ENCODE assay signal across 23 cellular contexts in the genomic region with DNA sequence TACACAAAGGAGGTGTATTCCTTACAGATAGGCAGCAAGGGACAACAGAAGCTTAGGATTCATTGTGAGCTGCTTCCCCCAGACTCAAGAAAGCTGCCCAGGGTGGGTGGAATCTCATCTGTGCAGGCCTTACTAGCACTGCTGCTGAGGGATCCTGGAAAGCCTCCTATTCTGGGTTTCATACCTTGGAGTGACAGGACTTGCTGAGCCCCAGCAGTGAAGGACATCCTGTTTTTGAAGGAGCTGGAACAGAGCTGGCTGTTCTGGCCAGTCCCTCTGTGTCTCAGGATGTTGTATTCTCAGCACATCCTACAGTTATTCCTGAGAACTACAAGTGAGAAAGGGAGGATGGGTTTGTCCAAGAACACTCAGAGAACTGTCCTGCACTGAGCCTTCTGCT.
DNase-seq lines count a peak whose midpoint lies in the region; ATAC-seq, FAIRE-seq and TF ChIP-seq lines count a peak whose summit lies in the region.
"Had no signal": no experiment of that assay in that cellular context is flagged by ENCODE, and none has a peak within 500 bp of the region (broad histone marks: within the 10 kb centered on the region; RNA-seq: fewer than 3 reads in every experiment).

No MANE protein-coding gene starts in this region.

- no peak overlapping the region for H4K8ac ChIP-seq in neuronal stem cell (ENCODE audit: low read depth, low read length)

- H2AK5ac ChIP-seq in neuronal stem cell (ENCODE audit: low read depth, low read length), result no peak overlapping the region

- 0 out of 2 replicates have a peak, but pooled peaks cover 4% of the 10 kb centered on the region for H3K27me3 ChIP-seq in HCT116 (ENCODE audit: insufficient read depth, low read length)
- H3K27me3 ChIP-seq in astrocyte (ENCODE audit: insufficient read depth, low read length), result peaks cover 8% of the 10 kb centered on the region
- peaks cover 0 to 2% (median 0%) of the 10 kb centered on the region in 3 experiments for H3K27me3 ChIP-seq in neuronal stem cell (ENCODE audit: control insufficient read depth in 3 of 3, insufficient read depth in 3 of 3, low read depth in 1 of 3, low read length in 3 of 3)
- no peaks in the 10 kb centered on the region for H3K27me3 ChIP-seq in thyroid gland
- H3K27me3 ChIP-seq: BLaER1 had no signal

- no peaks in the 10 kb centered on the region for H3K4me1 ChIP-seq in HCT116 (ENCODE audit: control insufficient read depth in 1 of 2, insufficient read depth in 2 of 2, low read length in 2 of 2)
- H3K4me1 ChIP-seq in astrocyte (ENCODE audit: insufficient read depth, low read length), result no peaks in the 10 kb centered on the region
- no peaks in the 10 kb centered on the region for H3K4me1 ChIP-seq in neuronal stem cell (ENCODE audit: control insufficient read depth in 2 of 2, insufficient read depth in 1 of 2, low read depth in 1 of 2, low read length in 2 of 2)
- no peaks in the 10 kb centered on the region for H3K4me1 ChIP-seq in thyroid gland
- H3K4me1 ChIP-seq: Caco-2 had no signal

- H3K9me3 ChIP-seq in HCT116 (ENCODE audit: control insufficient read depth in 1 of 2, insufficient read depth in 1 of 2, low read depth in 1 of 2, low read length in 2 of 2) (peaks cover 0 to 6% of the 10 kb centered on the region in 2 experiments; a peak in 2 of 4 replicates), astrocyte (ENCODE audit: insufficient read depth, low read depth, low read length) (peaks cover 32% of the 10 kb centered on the region), neuronal stem cell (replicated peaks in 1 of 2; ENCODE audit: control insufficient read depth in 2 of 2, insufficient read depth in 1 of 2, low read depth in 1 of 2, low read length in 2 of 2) (peaks cover 0 to 6% of the 10 kb centered on the region in 2 donors), thyroid gland (no peaks in the 10 kb centered on the region)
- H3K9me3 ChIP-seq: Caco-2 had no signal

- H3K4ac ChIP-seq in neuronal stem cell (ENCODE audit: low read length), result no peak overlapping the region

- H3K4me3 Mint-ChIP-seq in activated CD4-positive, alpha-beta T cell treated with anti-CD3 and anti-CD28 coated beads, Interleukin-2, amount 10 ng/mL, durations not matched to agents 7 days and 5 days, result peak overlapping the region; percentile 27
- no peak overlapping the region for H3K4me3 Mint-ChIP-seq in activated CD4-positive, alpha-beta T cell treated with anti-CD3 and anti-CD28 coated beads for 36 hours
- H3K4me3 Mint-ChIP-seq in astrocyte (ENCODE audit: unreplicated experiment), result no peak overlapping the region
- H3K4me3 Mint-ChIP-seq: B cell; CD4-positive, CD25-positive, alpha-beta regulatory T cell; CD8-positive, alpha-beta T cell; GM23338; H9 had no signal

- no peak overlapping the region for H3K18ac ChIP-seq in neuronal stem cell (ENCODE audit: low read length)

- TF ChIP-seq POLR2A in HCT116 (IDR thresholded peaks at IDR 0.05; ENCODE audit: borderline replicate concordance, extremely low read depth, insufficient read depth, insufficient read length) (no peak), thyroid gland (IDR thresholded peaks at IDR 0.05) (no peak)

- H2BK5ac ChIP-seq in neuronal stem cell (ENCODE audit: low read length), result no peak overlapping the region

- H3K9me2 ChIP-seq in HCT116 (ENCODE audit: insufficient read depth), result no peaks in the 10 kb centered on the region

- H2BK120ac ChIP-seq in neuronal stem cell (ENCODE audit: low read depth, low read length), result no peak overlapping the region

- H3K9ac ChIP-seq in HCT116 (ENCODE audit: low read length) (no peak overlapping the region), astrocyte (ENCODE audit: low read length) (no peak overlapping the region), neuronal stem cell (ENCODE audit: low read depth, low read length, poor library complexity) (no peak overlapping the region)
- H3K9ac ChIP-seq: BLaER1 had no signal

- no peak for DNase-seq in activated CD4-positive, alpha-beta T cell treated with anti-CD3 and anti-CD28 coated beads, Interleukin-2, amount 10 ng/mL, durations not matched to agents 7 days and 5 days
- DNase-seq in activated CD4-positive, alpha-beta T cell treated with anti-CD3 and anti-CD28 coated beads for 36 hours, result no peak
- DNase-seq in HCT116 (ENCODE audit: low read depth, low spot score) (no peak), astrocyte (ENCODE audit: low read depth) (no peak), neuronal stem cell (ENCODE audit: low spot score) (no peak), thyroid gland (no peak), NCI-H748 treated with DMSO at 0.1 percent for 48 hours (lab: John Stamatoyannopoulos, UW) (no peak)
- DNase-seq: Caco-2; CD4-positive, CD25-positive, alpha-beta regulatory T cell; CD8-positive, alpha-beta T cell; DMS153; DND-41; H9 had no signal

- no peak overlapping the region for H4K91ac ChIP-seq in neuronal stem cell (ENCODE audit: low read depth, low read length, poor library complexity)

- H3K79me1 ChIP-seq in neuronal stem cell (ENCODE audit: low read depth, low read length), result no peaks in the 10 kb centered on the region

- POLR2A ChIA-PET in activated CD4-positive, alpha-beta T cell treated with anti-CD3 and anti-CD28 coated beads, Interleukin-2, amount 10 ng/mL, durations not matched to agents 7 days and 5 days (lab: Charles Lee), result no interaction called here
- POLR2A ChIA-PET in activated CD4-positive, alpha-beta T cell treated with anti-CD3 and anti-CD28 coated beads for 36 hours (lab: Charles Lee), result no interaction called here
- POLR2A ChIA-PET in HCT116 (lab: Charles Lee), result no interaction called here

- H2AFZ ChIP-seq in HCT116 (ENCODE audit: low read depth, low read length, poor library complexity, severe bottlenecking) (no peak overlapping the region), astrocyte (ENCODE audit: low read depth, low read length) (no peak overlapping the region), neuronal stem cell (ENCODE audit: low read length) (no peak overlapping the region)
- H2AFZ ChIP-seq: GM23338 had no signal

- CTCF ChIA-PET in activated CD4-positive, alpha-beta T cell treated with anti-CD3 and anti-CD28 coated beads, Interleukin-2, amount 10 ng/mL, durations not matched to agents 7 days and 5 days (lab: Charles Lee), result no interaction called here
- CTCF ChIA-PET in activated CD4-positive, alpha-beta T cell treated with anti-CD3 and anti-CD28 coated beads for 36 hours (lab: Charles Lee), result no interaction called here
- CTCF ChIA-PET in HCT116 (lab: Charles Lee), result no interaction called here

- H3K36me3 ChIP-seq in HCT116 (ENCODE audit: control insufficient read depth in 1 of 2, insufficient read depth in 2 of 2, low read length in 2 of 2) (no peaks in the 10 kb centered on the region), astrocyte (ENCODE audit: insufficient read depth, low read length) (no peaks in the 10 kb centered on the region), neuronal stem cell (replicated peaks in 1 of 2; ENCODE audit: control insufficient read depth in 2 of 2, insufficient read depth in 2 of 2, low read length in 2 of 2) (no peaks in the 10 kb centered on the region), thyroid gland (no peaks in the 10 kb centered on the region)
- H3K36me3 ChIP-seq: BLaER1 had no signal

- H3K27ac Mint-ChIP-seq in activated CD4-positive, alpha-beta T cell treated with anti-CD3 and anti-CD28 coated beads, Interleukin-2, amount 10 ng/mL, durations not matched to agents 7 days and 5 days, result no peak overlapping the region
- H3K27ac Mint-ChIP-seq in activated CD4-positive, alpha-beta T cell treated with anti-CD3 and anti-CD28 coated beads for 36 hours, result no peak overlapping the region
- H3K27ac Mint-ChIP-seq in astrocyte (ENCODE audit: unreplicated experiment), result peak overlapping the region; percentile 58
- H3K27ac Mint-ChIP-seq: B cell; CD8-positive, alpha-beta T cell; GM23338; H9 had no signal

- no peak overlapping the region for H3K27ac ChIP-seq in HCT116 (ENCODE audit: low read depth, low read length)
- H3K27ac ChIP-seq in astrocyte (ENCODE audit: low read depth, low read length), result no peak overlapping the region
- H3K27ac ChIP-seq in neuronal stem cell (replicated peaks; ENCODE audit: low read length), result no peak overlapping the region
- no peak overlapping the region for H3K27ac ChIP-seq in thyroid gland
- H3K27ac ChIP-seq: 22Rv1, BLaER1, C4-2B had no signal

- intact Hi-C loops in activated CD4-positive, alpha-beta T cell treated with anti-CD3 and anti-CD28 coated beads for 36 hours (cut with DNase I, micrococcal nuclease), result no loop called here
- intact Hi-C loops in HCT116 (cut with micrococcal nuclease) (no loop called here), thyroid gland (cut with DNase I) (no loop called here)

- BruUV-seq in HCT116 (replicated peaks; lab: Mats Ljungman, UMichigan), result no TSS peak

- peaks cover 14% of the 10 kb centered on the region for H3K9me3 Mint-ChIP-seq in activated CD4-positive, alpha-beta T cell treated with anti-CD3 and anti-CD28 coated beads, Interleukin-2, amount 10 ng/mL, durations not matched to agents 7 days and 5 days
- H3K9me3 Mint-ChIP-seq in activated CD4-positive, alpha-beta T cell treated with anti-CD3 and anti-CD28 coated beads for 36 hours (ENCODE audit: low read depth), result peaks cover 11% of the 10 kb centered on the region
- H3K9me3 Mint-ChIP-seq in astrocyte (ENCODE audit: unreplicated experiment), result peaks cover 49% of the 10 kb centered on the region

- no peak overlapping the region for H2BK15ac ChIP-seq in neuronal stem cell (ENCODE audit: low read length)

- H3K4me2 ChIP-seq in HCT116 (ENCODE audit: low read length), result no peak overlapping the region
- no peak overlapping the region for H3K4me2 ChIP-seq in astrocyte (ENCODE audit: low read length)
- no peak overlapping the region for H3K4me2 ChIP-seq in neuronal stem cell (ENCODE audit: insufficient read depth, low read length, poor library complexity, severe bottlenecking)
- H3K4me2 ChIP-seq: BLaER1, GM23338 had no signal

- no peak overlapping the region for H2BK12ac ChIP-seq in neuronal stem cell (ENCODE audit: low read length)

- peaks cover 15% of the 10 kb centered on the region for H3K4me1 Mint-ChIP-seq in activated CD4-positive, alpha-beta T cell treated with anti-CD3 and anti-CD28 coated beads, Interleukin-2, amount 10 ng/mL, durations not matched to agents 7 days and 5 days
- H3K4me1 Mint-ChIP-seq in activated CD4-positive, alpha-beta T cell treated with anti-CD3 and anti-CD28 coated beads for 36 hours, result peaks cover 6% of the 10 kb centered on the region
- no peaks in the 10 kb centered on the region for H3K4me1 Mint-ChIP-seq in astrocyte (ENCODE audit: low read depth, unreplicated experiment)
- H3K4me1 Mint-ChIP-seq: B cell; CD4-positive, CD25-positive, alpha-beta regulatory T cell; GM23338; H9 had no signal

- H4K20me1 ChIP-seq in HCT116 (ENCODE audit: insufficient read depth), result no peaks in the 10 kb centered on the region
- H4K20me1 ChIP-seq in astrocyte (ENCODE audit: insufficient read depth, low read length), result no peaks in the 10 kb centered on the region
- H4K20me1 ChIP-seq: BLaER1 had no signal

- no peak for ATAC-seq in activated CD4-positive, alpha-beta T cell treated with anti-CD3 and anti-CD28 coated beads for 36 hours
- ATAC-seq in HCT116, result no peak
- ATAC-seq in GM19395 (IDR thresholded peaks at IDR 0.05; ENCODE audit: unreplicated experiment), result no peak
- ATAC-seq: CD8-positive, alpha-beta T cell; GM12878; GM23338 had no signal

- H3K36me3 Mint-ChIP-seq in activated CD4-positive, alpha-beta T cell treated with anti-CD3 and anti-CD28 coated beads, Interleukin-2, amount 10 ng/mL, durations not matched to agents 7 days and 5 days (ENCODE audit: low read depth), result peaks cover 3% of the 10 kb centered on the region
- H3K36me3 Mint-ChIP-seq in activated CD4-positive, alpha-beta T cell treated with anti-CD3 and anti-CD28 coated beads for 36 hours (ENCODE audit: low read depth), result no peaks in the 10 kb centered on the region
- H3K36me3 Mint-ChIP-seq in astrocyte (ENCODE audit: low read depth, unreplicated experiment), result no peaks in the 10 kb centered on the region
- H3K36me3 Mint-ChIP-seq: CD8-positive, alpha-beta T cell had no signal

- TF ChIP-seq CTCF in HCT116 (IDR thresholded peaks at IDR 0.05 in 2 of 3, conservative IDR thresholded peaks at IDR 0.05 in 1 of 3; ENCODE audit: borderline replicate concordance in 1 of 3, insufficient read depth in 1 of 3, low read depth in 2 of 3, low read length in 2 of 3) (no peak), astrocyte (IDR thresholded peaks at IDR 0.05; ENCODE audit: insufficient read depth, low read depth, low read length) (no peak), thyroid gland (IDR thresholded peaks at IDR 0.05) (no peak)

- no peaks in the 10 kb centered on the region for H3K79me2 ChIP-seq in HCT116 (ENCODE audit: insufficient read depth, low read length)
- no peaks in the 10 kb centered on the region for H3K79me2 ChIP-seq in astrocyte (ENCODE audit: insufficient read depth, low read length)

- peak overlapping the region; percentile 91 for H3K14ac ChIP-seq in neuronal stem cell (ENCODE audit: low read length)

- H3K23ac ChIP-seq in neuronal stem cell (ENCODE audit: low read depth, low read length, poor library complexity), result no peak overlapping the region

- no peak for TF ChIP-seq RAD21 in HCT116 (IDR thresholded peaks at IDR 0.05; ENCODE audit: low read depth)

- RAD21 ChIA-PET in HCT116 (lab: Charles Lee; ENCODE audit: low non-redundant PET in 1 of 2, low total read pairs in 2 of 2, uncharacterized antibody in 2 of 2, unreplicated experiment in 2 of 2), result no interaction called here

- peaks cover 2% of the 10 kb centered on the region for H3K27me3 Mint-ChIP-seq in activated CD4-positive, alpha-beta T cell treated with anti-CD3 and anti-CD28 coated beads, Interleukin-2, amount 10 ng/mL, durations not matched to agents 7 days and 5 days
- H3K27me3 Mint-ChIP-seq in activated CD4-positive, alpha-beta T cell treated with anti-CD3 and anti-CD28 coated beads for 36 hours, result peaks cover 25% of the 10 kb centered on the region
- H3K27me3 Mint-ChIP-seq in astrocyte (ENCODE audit: low read depth, unreplicated experiment), result peaks cover 57% of the 10 kb centered on the region

- H3K4me3 ChIP-seq in HCT116 (replicated peaks in 1 of 2; ENCODE audit: low read depth in 1 of 2, low read length in 2 of 2) (no peak overlapping the region), astrocyte (ENCODE audit: insufficient read depth, low read depth, low read length) (no peak overlapping the region), neuronal stem cell (ENCODE audit: low read length in 2 of 2) (no peak overlapping the region), thyroid gland (replicated peaks in 1 of 3) (no peak overlapping the region)
- H3K4me3 ChIP-seq: BLaER1, GM12878, GM23338 had no signal

- FAIRE-seq in astrocyte (lab: Jason Lieb, UNC), result no peak
- FAIRE-seq: A204.1, G401.6, GM12878, GM19239 had no signal
